ENCODE assay signal across 1 cellular context in genomic region chr15:76330281-76330680, GRCh38.
TF ChIP-seq lines count a peak whose summit lies in the region.

No MANE protein-coding gene starts in this region.

TF ChIP-seq in H1, 55 proteins besides CTCF, POLR2A, EP300 and RAD21:
- TF ChIP-seq HDAC2 (IDR thresholded peaks at IDR 0.05; ENCODE audit: borderline replicate concordance in 1 of 2, low read depth in 2 of 2, low read length in 2 of 2) (no peak), YY1 (IDR thresholded peaks at IDR 0.05; ENCODE audit: low read depth, low read length) (0 out of 2 replicates have a peak, but pooled peaks have one; percentile 24)
